In the genomic region with DNA sequence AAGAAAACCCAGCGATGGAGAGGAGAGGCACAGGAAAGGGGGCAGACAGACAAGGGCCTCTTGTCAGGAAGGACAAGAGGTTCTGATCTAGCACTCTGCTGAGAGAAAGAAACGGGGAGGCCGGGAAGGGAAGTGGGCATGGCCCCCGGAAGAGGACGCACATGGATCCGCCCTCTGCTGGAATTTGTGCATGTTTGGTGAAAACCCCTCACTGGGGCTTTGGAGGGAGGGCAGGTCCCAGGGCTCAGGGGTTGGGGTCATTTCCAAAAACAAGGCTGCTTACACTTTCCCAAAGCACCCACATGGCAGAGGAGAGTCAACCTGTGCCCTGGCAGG, we compare ENCODE assay signal across 1 cellular context.
TF ChIP-seq lines count a peak whose summit lies in the region.

No MANE protein-coding gene starts in this region.

TF ChIP-seq in K562, 482 proteins besides CTCF, POLR2A, EP300 and RAD21:
- TF ChIP-seq, protein P1, sequence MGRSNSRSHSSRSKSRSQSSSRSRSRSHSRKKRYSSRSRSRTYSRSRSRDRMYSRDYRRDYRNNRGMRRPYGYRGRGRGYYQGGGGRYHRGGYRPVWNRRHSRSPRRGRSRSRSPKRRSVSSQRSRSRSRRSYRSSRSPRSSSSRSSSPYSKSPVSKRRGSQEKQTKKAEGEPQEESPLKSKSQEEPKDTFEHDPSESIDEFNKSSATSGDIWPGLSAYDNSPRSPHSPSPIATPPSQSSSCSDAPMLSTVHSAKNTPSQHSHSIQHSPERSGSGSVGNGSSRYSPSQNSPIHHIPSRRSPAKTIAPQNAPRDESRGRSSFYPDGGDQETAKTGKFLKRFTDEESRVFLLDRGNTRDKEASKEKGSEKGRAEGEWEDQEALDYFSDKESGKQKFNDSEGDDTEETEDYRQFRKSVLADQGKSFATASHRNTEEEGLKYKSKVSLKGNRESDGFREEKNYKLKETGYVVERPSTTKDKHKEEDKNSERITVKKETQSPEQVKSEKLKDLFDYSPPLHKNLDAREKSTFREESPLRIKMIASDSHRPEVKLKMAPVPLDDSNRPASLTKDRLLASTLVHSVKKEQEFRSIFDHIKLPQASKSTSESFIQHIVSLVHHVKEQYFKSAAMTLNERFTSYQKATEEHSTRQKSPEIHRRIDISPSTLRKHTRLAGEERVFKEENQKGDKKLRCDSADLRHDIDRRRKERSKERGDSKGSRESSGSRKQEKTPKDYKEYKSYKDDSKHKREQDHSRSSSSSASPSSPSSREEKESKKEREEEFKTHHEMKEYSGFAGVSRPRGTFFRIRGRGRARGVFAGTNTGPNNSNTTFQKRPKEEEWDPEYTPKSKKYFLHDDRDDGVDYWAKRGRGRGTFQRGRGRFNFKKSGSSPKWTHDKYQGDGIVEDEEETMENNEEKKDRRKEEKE (IDR thresholded peaks at IDR 0.05; ENCODE audit: borderline replicate concordance in 1 of 2, control insufficient read depth in 1 of 2, low read depth in 2 of 2, low read length in 1 of 2) = no peak
- TF ChIP-seq RBM25 (IDR thresholded peaks at IDR 0.05; ENCODE audit: low read depth, low read length, severe bottlenecking) (no peak), KLF1 (tag; IDR thresholded peaks at IDR 0.05) (0 out of 2 replicates have a peak, but pooled peaks have one; percentile 51), PURB (CRISPR knock-in tag; IDR thresholded peaks at IDR 0.05; ENCODE audit: low read depth) (0 out of 2 replicates have a peak, but pooled peaks have one; percentile 66), ATF3 (IDR thresholded peaks at IDR 0.05) (no peak), ATF3 (CRISPR knock-in tag; conservative IDR thresholded peaks at IDR 0.05) (no peak), RBBP5 (IDR thresholded peaks at IDR 0.05; ENCODE audit: borderline replicate concordance, insufficient read depth, low read length, poor library complexity, severe bottlenecking) (no peak), ZNF23 (CRISPR knock-in tag; IDR thresholded peaks at IDR 0.05) (no peak), NRF1 (conservative IDR thresholded peaks at IDR 0.05 in 1 of 2, IDR thresholded peaks at IDR 0.05 in 1 of 2) (no peak), PRPF4 (IDR thresholded peaks at IDR 0.05; ENCODE audit: insufficient read depth, low read depth, low read length, poor library complexity, severe bottlenecking) (no peak), MXI1 (IDR thresholded peaks at IDR 0.05; ENCODE audit: low read depth, low read length) (no peak)
